In genomic region chr9:35079041-35079425, GRCh38 we compare ENCODE assay signal across 8 cellular contexts. TPM values are rescaled to one million over a fixed set of nuclear protein-coding genes. Genes with fewer than 3 reads are reported as not detected.
A peak's percentile ranks its signal among the peaks of the same experiment; 100 is the strongest.
DNase-seq lines count a peak whose midpoint lies in the region; ATAC-seq and TF ChIP-seq lines count a peak whose summit lies in the region.

No MANE protein-coding gene starts in this region.

- H3K4me3 ChIP-seq in WI38 (ENCODE audit: low read depth, low read length) (peak overlapping the region; percentile 79), iPS-11a (ENCODE audit: low read depth, low read length) (peak overlapping the region; percentile 86), subcutaneous abdominal adipose tissue (ENCODE audit: low read depth in 1 of 5, low read length in 5 of 5) (peak overlapping the region; percentile 73 to 87 (median 84))

- no peaks in the 10 kb centered on the region for H3K9me3 ChIP-seq in subcutaneous abdominal adipose tissue (ENCODE audit: control insufficient read depth in 5 of 5, low read length in 5 of 5)

- H3K36me3 ChIP-seq in subcutaneous abdominal adipose tissue (ENCODE audit: control insufficient read depth in 5 of 5, insufficient read depth in 5 of 5, low read length in 5 of 5): peaks cover 0 to 29% (median 3%) of the 10 kb centered on the region in 5 donors

- peaks cover 3 to 24% (median 22%) of the 10 kb centered on the region in 5 donors for H3K4me1 ChIP-seq in subcutaneous abdominal adipose tissue (ENCODE audit: control insufficient read depth in 5 of 5, insufficient read depth in 5 of 5, low read length in 5 of 5)

- ATAC-seq in GM21528 (IDR thresholded peaks at IDR 0.05; ENCODE audit: low FRiP score, unreplicated experiment) (peak; percentile 10), HG03571 (IDR thresholded peaks at IDR 0.05; ENCODE audit: unreplicated experiment) (no peak)

- no peak for TF ChIP-seq CTCF in 22Rv1 (IDR thresholded peaks at IDR 0.05)
- TF ChIP-seq CTCF in WI38 (IDR thresholded peaks at IDR 0.05; ENCODE audit: low read depth, low read length): no peak

- peak overlapping the region; percentile 56 to 94 (median 89) for H3K9ac ChIP-seq in subcutaneous abdominal adipose tissue (ENCODE audit: low read length in 5 of 5)

- peak overlapping the region; percentile 95 for H3K27ac ChIP-seq in 22Rv1
- peak overlapping the region; percentile 77 for H3K27ac ChIP-seq in subcutaneous abdominal adipose tissue (ENCODE audit: low read depth, low read length)

- H3K27me3 ChIP-seq in subcutaneous abdominal adipose tissue (ENCODE audit: control insufficient read depth in 5 of 5, insufficient read depth in 4 of 5, low read length in 5 of 5): no peaks in the 10 kb centered on the region

- DNase-seq in OCI-M1 (lab: John Stamatoyannopoulos, UW) (no peak), HT-29 (ENCODE audit: low spot score) (no peak)

RNA-seq across cellular contexts. Expression of gene FANCG, which starts 0.7 kb away (rescaled TPM):
- total RNA-seq in HT-29 (2014; rRNA removed; shearing (Covaris generic)): 51.1 and 62.5 TPM in 2 replicates

RNA-seq across cellular contexts. Expression of gene VCP, which starts 6.6 kb away (rescaled TPM):
- 347 and 349 TPM in 2 replicates for total RNA-seq in HT-29 (2014; rRNA removed; shearing (Covaris generic))

RNA-seq across cellular contexts. Expression of gene PIGO, which starts 17.4 kb away (rescaled TPM):
- 33.4 and 38.5 TPM in 2 replicates for total RNA-seq in HT-29 (2014; rRNA removed; shearing (Covaris generic))

RNA-seq across cellular contexts. Expression of gene STOML2, which starts 23.9 kb away (rescaled TPM):
- total RNA-seq in HT-29 (2014; rRNA removed; shearing (Covaris generic)): 252 and 264 TPM in 2 replicates

RNA-seq across cellular contexts. Expression of gene ATOSB, which starts 36.6 kb away (rescaled TPM):
- total RNA-seq in HT-29 (2014; rRNA removed; shearing (Covaris generic)): 13.1 and 13.8 TPM in 2 replicates
